ENCODE assay signal across 8 cellular contexts in genomic region chr10:94775425-94775824, GRCh38. TPM values are rescaled to one million over a fixed set of nuclear protein-coding genes. Genes with fewer than 3 reads are reported as not detected.
"Had no signal": no experiment of that assay in that cellular context is flagged by ENCODE, and none has a peak within 500 bp of the region (broad histone marks: within the 10 kb centered on the region; RNA-seq: fewer than 3 reads in every experiment).

No MANE protein-coding gene starts in this region.

RNA-seq across cellular contexts. Expression of gene CYP2C19, which starts 12.9 kb away (rescaled TPM):
- total RNA-seq: OCI-LY7, PC-3, PC-9, Right ventricle myocardium inferior, SJCRH30, SJSA1, SK-MEL-5 had no signal
- polyA plus RNA-seq: SK-N-SH had no signal
